In genomic region chr22:46635756-46636155, GRCh38 we compare ENCODE assay signal across 18 cellular contexts. TPM values are rescaled to one million over a fixed set of nuclear protein-coding genes. Genes with fewer than 3 reads are reported as not detected.
A peak's percentile ranks its signal among the peaks of the same experiment; 100 is the strongest.
DNase-seq lines count a peak whose midpoint lies in the region; ATAC-seq and TF ChIP-seq lines count a peak whose summit lies in the region.
"Had no signal": no experiment of that assay in that cellular context is flagged by ENCODE, and none has a peak within 500 bp of the region (broad histone marks: within the 10 kb centered on the region; RNA-seq: fewer than 3 reads in every experiment).

No MANE protein-coding gene starts in this region.

- H3K4me2 ChIP-seq in OCI-LY3 (ENCODE audit: low read length), result no peak overlapping the region

- ATAC-seq in GM19328 (IDR thresholded peaks at IDR 0.05; ENCODE audit: unreplicated experiment), result no peak
- ATAC-seq: effector memory CD8-positive, alpha-beta T cell had no signal

- H3K4me1 ChIP-seq in OCI-LY3 (ENCODE audit: low read length) (no peaks in the 10 kb centered on the region), skeletal muscle tissue (ENCODE audit: control insufficient read depth in 3 of 3, insufficient read depth in 3 of 3, low read length in 3 of 3) (peaks cover 30 to 49% (median 48%) of the 10 kb centered on the region in 3 donors)
- H3K4me1 ChIP-seq: breast epithelium had no signal

- H3K36me3 ChIP-seq in OCI-LY3 (replicated peaks; ENCODE audit: low read depth, low read length) (peaks cover 16% of the 10 kb centered on the region), skeletal muscle tissue (ENCODE audit: control insufficient read depth in 3 of 3, insufficient read depth in 3 of 3, low read length in 3 of 3) (peaks cover 0 to 3% (median 0%) of the 10 kb centered on the region in 3 donors)
- H3K36me3 ChIP-seq: breast epithelium had no signal

- no peak overlapping the region for H2AFZ ChIP-seq in OCI-LY3 (ENCODE audit: low read depth, low read length)

- H4K20me1 ChIP-seq in OCI-LY3 (ENCODE audit: insufficient read depth, low read length), result peaks cover 78% of the 10 kb centered on the region

- no peaks in the 10 kb centered on the region for H3K27me3 ChIP-seq in OCI-LY3 (ENCODE audit: low read depth, low read length)
- H3K27me3 ChIP-seq in skeletal muscle tissue (ENCODE audit: control insufficient read depth in 3 of 3, insufficient read depth in 3 of 3, low read length in 3 of 3), result no peaks in the 10 kb centered on the region
- H3K27me3 ChIP-seq: breast epithelium had no signal

- H3K79me2 ChIP-seq in OCI-LY3 (ENCODE audit: low read length), result no peaks in the 10 kb centered on the region; the same call in 1 of the 2 replicates

- 0 out of 2 replicates have a peak, but pooled peaks have one; percentile 9 for TF ChIP-seq CTCF in OCI-LY3 (IDR thresholded peaks at IDR 0.05; ENCODE audit: low read depth, low read length)

- no peaks in the 10 kb centered on the region for H3K9me3 ChIP-seq in OCI-LY3 (ENCODE audit: insufficient read depth, low read length)
- no peaks in the 10 kb centered on the region for H3K9me3 ChIP-seq in skeletal muscle tissue (ENCODE audit: control insufficient read depth in 3 of 3, low read length in 3 of 3)
- H3K9me3 ChIP-seq: breast epithelium had no signal

- H3K9ac ChIP-seq in OCI-LY3 (ENCODE audit: low read length) (no peak overlapping the region), skeletal muscle tissue (ENCODE audit: low read depth in 1 of 3, low read length in 3 of 3) (peak overlapping the region in 2 of 3 donors; percentile 50 to 73)

- peak; percentile 4 for DNase-seq in NCI-H82 (lab: John Stamatoyannopoulos, UW)
- DNase-seq in NCI-H82 treated with DMSO at 0.1 percent for 48 hours (lab: John Stamatoyannopoulos, UW; ENCODE audit: unreplicated experiment), result no peak
- peak; percentile 84 for DNase-seq in islet precursor cell
- DNase-seq in SHP77 treated with DMSO at 0.1 percent for 48 hours (lab: John Stamatoyannopoulos, UW), result no peak
- DNase-seq in effector CD4-positive, alpha-beta T cell, result no peak
- DNase-seq: activated naive CD4-positive, alpha-beta T cell treated with anti-CD3 and anti-CD28 coated beads for 36 hours; effector memory CD8-positive, alpha-beta T cell; foreskin fibroblast; GDM1; NCI-H1092 treated with DMSO at 0.1 percent for 48 hours; stimulated activated CD4-positive, alpha-beta T cell treated with anti-CD3 and anti-CD28 coated beads, Interleukin-2, amount 100 ng/mL, for 48 hours had no signal

- H3K27ac ChIP-seq in OCI-LY3 (ENCODE audit: low read length) (no peak overlapping the region), skeletal muscle tissue (ENCODE audit: low read depth, low read length) (peak overlapping the region; percentile 70)
- H3K27ac ChIP-seq: 22Rv1, SK-N-MC, VCaP had no signal

- H3K4me3 ChIP-seq in OCI-LY3 (ENCODE audit: low read length), result no peak overlapping the region
- H3K4me3 ChIP-seq in skeletal muscle tissue (ENCODE audit: low read length in 3 of 3), result peak overlapping the region in 1 of 3 donors; percentile 46
- H3K4me3 ChIP-seq: breast epithelium, SK-N-MC had no signal

RNA-seq across cellular contexts. Expression of gene GRAMD4, which starts 15.6 kb away (rescaled TPM):
- 26.1 TPM for total RNA-seq in skeletal muscle tissue

Comparison
In these comparisons a context has a peak if more than half of its experiments do, and no peak if none do; other contexts are left out.
1. DNase-seq: peak in NCI-H82 (single experiment) and islet precursor cell (single experiment); none in NCI-H82 treated with DMSO at 0.1 percent for 48 hours (single experiment), SHP77 treated with DMSO at 0.1 percent for 48 hours (single experiment) and effector CD4-positive, alpha-beta T cell (single experiment).